In the genomic region with DNA sequence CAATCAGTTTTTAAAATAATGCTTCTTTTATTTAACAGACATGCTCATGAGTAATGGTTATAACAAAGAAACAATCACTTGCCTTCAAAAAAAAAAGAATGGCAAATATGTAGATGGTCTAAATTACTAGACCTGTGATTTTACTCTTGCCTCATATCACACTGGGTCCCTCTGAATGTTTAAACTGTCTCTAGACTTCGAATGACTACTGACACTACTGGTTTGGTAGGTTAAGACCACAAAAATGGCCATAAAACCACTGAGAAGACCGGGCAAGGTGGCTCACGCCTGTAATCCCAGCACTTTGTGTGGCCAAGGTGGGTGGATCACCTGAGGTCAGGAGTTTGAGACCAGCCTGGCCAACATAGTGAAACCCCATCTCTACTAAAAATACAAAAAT, we compare ENCODE assay signal across 26 cellular contexts. TPM values are rescaled to one million over a fixed set of nuclear protein-coding genes. Genes with fewer than 3 reads are reported as not detected.
DNase-seq lines count a peak whose midpoint lies in the region; ATAC-seq, FAIRE-seq and TF ChIP-seq lines count a peak whose summit lies in the region.
"Had no signal": no experiment of that assay in that cellular context is flagged by ENCODE, and none has a peak within 500 bp of the region (broad histone marks: within the 10 kb centered on the region; RNA-seq: fewer than 3 reads in every experiment).

No MANE protein-coding gene starts in this region.

- peak overlapping the region; percentile 77 for H3K27ac Mint-ChIP-seq in Caco-2 (ENCODE audit: unreplicated experiment)
- no peak overlapping the region for H3K27ac Mint-ChIP-seq in GM23338
- peak overlapping the region; percentile 14; the same call in 1 of the 2 replicates for H3K27ac Mint-ChIP-seq in WTC11
- H3K27ac Mint-ChIP-seq: IgD-negative memory B cell had no signal

- no peak for TF ChIP-seq EP300 in stomach (IDR thresholded peaks at IDR 0.05)

- H3K9me3 ChIP-seq in Caco-2 (no peaks in the 10 kb centered on the region), pancreas (no peaks in the 10 kb centered on the region), stomach (no peaks in the 10 kb centered on the region)
- H3K9me3 ChIP-seq: MG63 had no signal

- H2AFZ ChIP-seq in GM23338 = no peak overlapping the region

- TF ChIP-seq POLR2A in stomach (IDR thresholded peaks at IDR 0.05) = no peak

- no peak for FAIRE-seq in pancreas (lab: Jason Lieb, UNC)
- FAIRE-seq: GM12892, GM18507, H54, RCC 7860 had no signal

- no peaks in the 10 kb centered on the region for H4K20me1 ChIP-seq in GM23338 (replicated peaks; ENCODE audit: insufficient read depth)

- H3K4me1 ChIP-seq in Caco-2 = peaks cover 34% of the 10 kb centered on the region
- H3K4me1 ChIP-seq in GM23338 (ENCODE audit: insufficient read depth) = no peaks in the 10 kb centered on the region; the same call in 1 of the 2 replicates
- H3K4me1 ChIP-seq in pancreas = peaks cover 7 to 13% (median 8%) of the 10 kb centered on the region in 3 donors
- H3K4me1 ChIP-seq in stomach = peaks cover 8 to 14% (median 13%) of the 10 kb centered on the region in 4 donors

- H3K4me3 Mint-ChIP-seq in Caco-2 (ENCODE audit: unreplicated experiment) (no peak overlapping the region), GM23338 (no peak overlapping the region), WTC11 (no peak overlapping the region)
- H3K4me3 Mint-ChIP-seq: CD8-positive, alpha-beta memory T cell had no signal

- POLR2A ChIA-PET in Caco-2 (lab: Charles Lee) (no interaction called here), WTC11 (lab: Charles Lee) (no interaction called here)

- H3K4me3 ChIP-seq in Caco-2 (ENCODE audit: low read depth, low read length) (no peak overlapping the region), GM23338 (no peak overlapping the region), pancreas (no peak overlapping the region), stomach (no peak overlapping the region)
- H3K4me3 ChIP-seq: MG63, SK-N-MC had no signal

- no peaks in the 10 kb centered on the region for H3K27me3 Mint-ChIP-seq in Caco-2 (ENCODE audit: insufficient read depth, unreplicated experiment)
- H3K27me3 Mint-ChIP-seq in GM23338 (ENCODE audit: insufficient read depth, low read depth, poor library complexity) = peaks cover 3% of the 10 kb centered on the region
- H3K27me3 Mint-ChIP-seq in WTC11 (ENCODE audit: low read depth) = no peaks in the 10 kb centered on the region; the same call in 1 of the 2 replicates
- H3K27me3 Mint-ChIP-seq: CD8-positive, alpha-beta memory T cell; IgD-negative memory B cell had no signal

- H3K36me3 ChIP-seq in Caco-2 (ENCODE audit: control insufficient read depth, insufficient read depth, low read length) (no peaks in the 10 kb centered on the region), GM23338 (ENCODE audit: insufficient read depth) (no peaks in the 10 kb centered on the region), pancreas (no peaks in the 10 kb centered on the region), stomach (no peaks in the 10 kb centered on the region)
- H3K36me3 ChIP-seq: MG63 had no signal

- intact Hi-C loops in Caco-2 (cut with micrococcal nuclease; ENCODE audit: unreplicated experiment) (loop anchor here (10.0 kb wide), 1 partner anchor 466 kb away; the partner anchor contains the start of gene ASXL2), pancreas (cut with DNase I) (no loop called here), stomach (cut with DNase I; ENCODE audit: low total_unique reads) (no loop called here)

- ATAC-seq in GM23338 (no peak), WTC11 (no peak), pancreas (no peak)
- ATAC-seq: Right ventricle myocardium inferior had no signal

- H3K4me1 Mint-ChIP-seq in Caco-2 (ENCODE audit: low read depth, unreplicated experiment) (peaks cover 27% of the 10 kb centered on the region), GM23338 (peaks cover 18% of the 10 kb centered on the region), WTC11 (peaks cover 14% of the 10 kb centered on the region)

- WGBS in pancreas, 2 donors = 57% methylated on average over 3 of the region's 3 CpGs
- 59 to 72% (median 63%) methylated on average over 3 of the region's 3 CpGs for WGBS in stomach, 5 donors

- H3K9me3 Mint-ChIP-seq in Caco-2 (ENCODE audit: unreplicated experiment) = no peaks in the 10 kb centered on the region
- H3K9me3 Mint-ChIP-seq in GM23338 = no peaks in the 10 kb centered on the region
- H3K9me3 Mint-ChIP-seq in WTC11 = no peaks in the 10 kb centered on the region
- H3K9me3 Mint-ChIP-seq: CD8-positive, alpha-beta memory T cell; IgD-negative memory B cell had no signal

- H3K4me2 ChIP-seq in GM23338 = no peak overlapping the region

- no peaks in the 10 kb centered on the region for H3K27me3 ChIP-seq in Caco-2 (replicated peaks; ENCODE audit: control insufficient read depth, insufficient read depth, low read length)
- H3K27me3 ChIP-seq in GM23338 (ENCODE audit: insufficient read depth) = no peaks in the 10 kb centered on the region
- H3K27me3 ChIP-seq in pancreas = no peaks in the 10 kb centered on the region
- H3K27me3 ChIP-seq in stomach = no peaks in the 10 kb centered on the region
- H3K27me3 ChIP-seq: MG63 had no signal

- H3K27ac ChIP-seq in GM23338 (ENCODE audit: low read depth) = 0 out of 2 replicates have a peak overlapping the region, but pooled peaks have one; percentile 72
- H3K27ac ChIP-seq in pancreas = peak overlapping the region; percentile 35 to 67 (median 56)
- no peak overlapping the region for H3K27ac ChIP-seq in stomach
- H3K27ac ChIP-seq: SK-N-MC had no signal

- no TSS peak for BruUV-seq in Caco-2 (replicated peaks; lab: Mats Ljungman, UMichigan)

- CTCF ChIA-PET in Caco-2 (lab: Charles Lee) = no interaction called here
- CTCF ChIA-PET in WTC11 (lab: Charles Lee) = no interaction called here

- peaks cover 7% of the 10 kb centered on the region for H3K36me3 Mint-ChIP-seq in Caco-2 (ENCODE audit: insufficient read depth, unreplicated experiment)
- H3K36me3 Mint-ChIP-seq in GM23338 (ENCODE audit: low read depth) = no peaks in the 10 kb centered on the region
- no peaks in the 10 kb centered on the region for H3K36me3 Mint-ChIP-seq in WTC11
- H3K36me3 Mint-ChIP-seq: IgD-negative memory B cell had no signal

- no peaks in the 10 kb centered on the region for H3F3A ChIP-seq in GM23338 (replicated peaks; ENCODE audit: low read depth)

- H3K9me2 ChIP-seq in GM23338 (ENCODE audit: insufficient read depth) = no peaks in the 10 kb centered on the region

- TF ChIP-seq CTCF in Caco-2 (IDR thresholded peaks at IDR 0.05; ENCODE audit: insufficient read depth in 1 of 2, low read depth in 1 of 2, low read length in 1 of 2, severe bottlenecking in 1 of 2, unreplicated experiment in 1 of 2) (no peak), GM23338 (conservative IDR thresholded peaks at IDR 0.05; ENCODE audit: low read depth in 2 of 2) (no peak), WTC11 (IDR thresholded peaks at IDR 0.05) (no peak), pancreas (IDR thresholded peaks at IDR 0.05) (no peak), stomach (IDR thresholded peaks at IDR 0.05) (no peak)

- DNase-seq in Caco-2 (peak in 1 of 2 experiments; percentile 31), GM23338 (ENCODE audit: low spot score) (no peak), WTC11 (ENCODE audit: low spot score) (no peak), pancreas (no peak), nucleus accumbens (lab: John Stamatoyannopoulos, UW) (no peak), stomach (no peak), amniotic stem cell (lab: John Stamatoyannopoulos, UW) (no peak)
- DNase-seq: C1 segment of cervical spinal cord; CD8-positive, alpha-beta memory T cell; DMS79; Karpas-422; MG63; NCI-H1092; NCI-H146; NCI-H2081; NCI-H2171 treated with DMSO at 0.1 percent for 48 hours; NCI-H446 treated with DMSO at 0.1 percent for 48 hours; NCI-H69; NK-92 treated with Interleukin-12 subunit alpha and Interleukin-12 subunit beta, amount 100 ng/mL, for 24 hours had no signal

- H3K79me2 ChIP-seq in GM23338 (replicated peaks; ENCODE audit: insufficient read depth) = peaks cover 10% of the 10 kb centered on the region; the same call in 1 of the 2 replicates

TF ChIP-seq in GM23338, 12 proteins besides CTCF, POLR2A, EP300 and RAD21 (continues in another document):
- no peak for TF ChIP-seq STAT1 (IDR thresholded peaks at IDR 0.05; ENCODE audit: unreplicated experiment)
- TF ChIP-seq EZH2phosphoT487 (IDR thresholded peaks at IDR 0.05; ENCODE audit: unreplicated experiment) = no peak

TF ChIP-seq in WTC11, 78 proteins besides CTCF, POLR2A, EP300 and RAD21 (continues in another document):
- no peak for TF ChIP-seq ERG (CRISPR knock-in tag; IDR thresholded peaks at IDR 0.05)
- TF ChIP-seq PRRX2 (CRISPR knock-in tag; IDR thresholded peaks at IDR 0.05) = no peak
- no peak for TF ChIP-seq CREM (CRISPR knock-in tag; IDR thresholded peaks at IDR 0.05)
- no peak for TF ChIP-seq MXD4 (CRISPR knock-in tag; IDR thresholded peaks at IDR 0.05; ENCODE audit: borderline replicate concordance)
- no peak for TF ChIP-seq TCF7 (CRISPR knock-in tag; IDR thresholded peaks at IDR 0.05; ENCODE audit: low read depth)

RNA-seq across cellular contexts. Expression of gene SELENOI, which starts 5.1 kb away (rescaled TPM):
- 61.3 and 68.9 TPM in 2 replicates for total RNA-seq in Caco-2 (2022)
- total RNA-seq in GM23338 (2014; rRNA removed; shearing (Covaris generic)) = 64.3 and 67.8 TPM in 2 replicates
- polyA plus RNA-seq in GM23338 (2016; fragmentation: Nextera tagmentation; extraction: Ambion mirVana) = 8.1 and 8.4 TPM in 2 replicates
- 39.3 to 53.1 TPM (median 45.2 TPM) in 3 replicates for total RNA-seq in WTC11 (2021)
- 10 to 100 TPM in 5 of 6 donors, 1 to 10 TPM in 1; 8.2 to 16.5 (median 13.4) TPM for total RNA-seq in pancreas
- polyA plus RNA-seq in pancreas = 1 to 10 TPM; 1.9 to 6.7 TPM
- total RNA-seq in stomach = 10 to 100 TPM in 3 of 5 donors, 1 to 10 TPM in 2; 1.8 to 60.8 (median 10.7) TPM
- polyA plus RNA-seq in stomach = 1 to 10 TPM in 2 of 3 donors, under 1 TPM in 1; 0.92 to 2.8 (median 2.6) TPM

RNA-seq across cellular contexts. Expression of gene ADGRF3, which starts 5.8 kb away (rescaled TPM):
- total RNA-seq in Caco-2 (2022) = 0.09 and 0.18 TPM in 2 replicates
- 0.35 and 0.38 TPM in 2 replicates for total RNA-seq in GM23338 (2014; rRNA removed; shearing (Covaris generic))
- polyA plus RNA-seq in GM23338 (2016; fragmentation: Nextera tagmentation; extraction: Ambion mirVana) = 0.39 and 0.57 TPM in 2 replicates
- 0.18 to 0.48 TPM (median 0.25 TPM) in 3 replicates for total RNA-seq in WTC11 (2021)
- 1 to 10 TPM in 1 of 6 donors, under 1 TPM in 5; 0.28 to 1.1 (median 0.57) TPM for total RNA-seq in pancreas
- 1 to 10 TPM in 1 of 2 donors, under 1 TPM in 1; 0.87 to 1.4 TPM for polyA plus RNA-seq in pancreas
- under 1 TPM in 1 of 5 donors, not detected in 4; 0.29 TPM for total RNA-seq in stomach
- polyA plus RNA-seq in stomach = under 1 TPM; 0.05 to 0.31 (median 0.12) TPM

Comparison
In these comparisons a context has a peak if more than half of its experiments do, and no peak if none do; other contexts are left out.
1. H3K27ac ChIP-seq: peak in GM23338 (single experiment) and pancreas (4 of 4); none in stomach (0 of 5).